2 cellular contexts compared by ENCODE assay signal in the genomic region with DNA sequence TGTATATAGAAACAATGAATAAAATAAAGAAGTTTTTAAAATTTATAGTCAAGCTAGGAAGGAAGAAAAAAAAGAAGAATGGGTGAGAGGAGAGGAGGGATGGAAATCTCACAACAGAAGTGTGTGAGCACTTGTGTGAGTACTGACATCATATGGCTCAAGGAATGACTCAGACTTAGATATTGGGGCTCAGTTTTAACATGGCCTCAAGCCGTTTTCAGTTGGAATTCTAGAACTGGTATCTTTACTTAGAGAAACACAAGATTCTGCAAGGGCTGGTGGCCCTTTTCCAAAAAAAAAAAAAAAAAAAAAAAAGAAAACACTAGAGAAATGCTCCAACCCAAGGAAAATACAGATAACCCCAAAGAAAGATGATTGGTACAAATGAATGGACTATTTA.
TF ChIP-seq lines count a peak whose summit lies in the region.

No MANE protein-coding gene starts in this region.

TF ChIP-seq in A549, 52 proteins besides CTCF, POLR2A, EP300 and RAD21 (continued from another document):
- TF ChIP-seq REST (IDR thresholded peaks at IDR 0.05), result no peak
- TF ChIP-seq TFCP2L1 (CRISPR knock-in tag; IDR thresholded peaks at IDR 0.05), result no peak
- TF ChIP-seq KDM1A (IDR thresholded peaks at IDR 0.05; ENCODE audit: low read depth), result no peak
TF ChIP-seq in A549: peak in this region for 0.

TF ChIP-seq in WTC11, 78 proteins besides CTCF, POLR2A, EP300 and RAD21 (continued from another document):
- no peak for TF ChIP-seq CDX4 (CRISPR knock-in tag; IDR thresholded peaks at IDR 0.05; ENCODE audit: borderline replicate concordance)
- TF ChIP-seq, protein P1, sequence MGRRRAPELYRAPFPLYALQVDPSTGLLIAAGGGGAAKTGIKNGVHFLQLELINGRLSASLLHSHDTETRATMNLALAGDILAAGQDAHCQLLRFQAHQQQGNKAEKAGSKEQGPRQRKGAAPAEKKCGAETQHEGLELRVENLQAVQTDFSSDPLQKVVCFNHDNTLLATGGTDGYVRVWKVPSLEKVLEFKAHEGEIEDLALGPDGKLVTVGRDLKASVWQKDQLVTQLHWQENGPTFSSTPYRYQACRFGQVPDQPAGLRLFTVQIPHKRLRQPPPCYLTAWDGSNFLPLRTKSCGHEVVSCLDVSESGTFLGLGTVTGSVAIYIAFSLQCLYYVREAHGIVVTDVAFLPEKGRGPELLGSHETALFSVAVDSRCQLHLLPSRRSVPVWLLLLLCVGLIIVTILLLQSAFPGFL (CRISPR knock-in tag; IDR thresholded peaks at IDR 0.05; ENCODE audit: borderline replicate concordance), result no peak
